Comparison of ENCODE assay signal across 26 cellular contexts in the genomic region with DNA sequence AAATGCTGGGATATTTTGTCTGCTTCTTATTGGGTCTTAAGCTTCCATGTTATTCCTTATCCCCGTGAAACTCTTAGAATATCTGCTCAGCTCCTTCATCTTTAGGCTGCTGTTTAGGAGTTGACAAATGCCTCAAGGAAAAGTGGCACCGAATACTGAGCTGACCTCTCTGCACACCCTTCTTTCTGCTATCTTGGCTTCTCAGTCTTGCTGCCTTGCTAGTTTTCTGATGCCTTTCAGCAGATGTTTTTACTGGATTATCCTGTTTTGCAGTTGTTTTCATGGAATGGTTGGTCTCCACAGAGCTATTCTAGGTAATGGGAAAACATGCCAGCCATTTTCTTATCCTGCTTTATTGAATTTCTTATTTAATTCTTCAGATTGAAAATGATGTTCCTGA.
"Had no signal": no experiment of that assay in that cellular context is flagged by ENCODE, and none has a peak within 500 bp of the region (broad histone marks: within the 10 kb centered on the region; RNA-seq: fewer than 3 reads in every experiment).

No MANE protein-coding gene starts in this region.

- H3K27me3 ChIP-seq: colonic mucosa, dorsolateral prefrontal cortex, esophagus muscularis mucosa, esophagus squamous epithelium, foreskin keratinocyte, gastrocnemius medialis, gastroesophageal sphincter, heart left ventricle, heart right ventricle, hepatocyte had no signal

- H3K9me3 Mint-ChIP-seq: dendritic cell treated with granulocyte-macrophage colony-stimulating factor and Interleukin-4, amounts not matched to agents 40 ng/mL and 50 ng/mL, for 4 days; effector memory CD8-positive, alpha-beta T cell; endodermal cell had no signal

- H3K4me2 ChIP-seq: hepatocyte had no signal

- H3K79me2 ChIP-seq: hepatocyte had no signal

- H3K4me1 Mint-ChIP-seq: endodermal cell had no signal

- H3K27ac Mint-ChIP-seq: dendritic cell treated with granulocyte-macrophage colony-stimulating factor and Interleukin-4, amounts not matched to agents 40 ng/mL and 50 ng/mL, for 4 days; endodermal cell had no signal

- DNase-seq: colonic mucosa; cortex of kidney; dermis blood vessel endothelial cell; dorsolateral prefrontal cortex; effector CD4-positive, alpha-beta T cell; effector CD8-positive, alpha-beta T cell; effector memory CD4-positive, alpha-beta T cell; effector memory CD8-positive, alpha-beta T cell; endodermal cell; esophagus squamous epithelium; foreskin fibroblast; foreskin keratinocyte; foreskin melanocyte; gastrocnemius medialis; glutamatergic neuron; head of caudate nucleus; heart left ventricle; heart right ventricle had no signal

- H3K4me3 ChIP-seq: colonic mucosa, coronary artery, dorsolateral prefrontal cortex, esophagus muscularis mucosa, esophagus squamous epithelium, gastrocnemius medialis, gastroesophageal sphincter, heart left ventricle, heart right ventricle, hepatocyte had no signal

- FAIRE-seq: endothelial cell of umbilical vein had no signal

- H3K4me1 ChIP-seq: colonic mucosa, esophagus muscularis mucosa, esophagus squamous epithelium, foreskin keratinocyte, gastrocnemius medialis, gastroesophageal sphincter, heart left ventricle, heart right ventricle had no signal

- H3K36me3 ChIP-seq: colonic mucosa, esophagus muscularis mucosa, esophagus squamous epithelium, gastrocnemius medialis, gastroesophageal sphincter, heart left ventricle, heart right ventricle had no signal

- H3K27me3 Mint-ChIP-seq: dendritic cell treated with granulocyte-macrophage colony-stimulating factor and Interleukin-4, amounts not matched to agents 40 ng/mL and 50 ng/mL, for 4 days; effector memory CD8-positive, alpha-beta T cell had no signal

- ATAC-seq: effector memory CD8-positive, alpha-beta T cell; esophagus mucosa; foreskin keratinocyte; gastrocnemius medialis; gastroesophageal sphincter; heart left ventricle; heart right ventricle had no signal

- H3K27ac ChIP-seq: colonic mucosa, coronary artery, dorsolateral prefrontal cortex, epithelial cell of prostate, esophagus muscularis mucosa, esophagus squamous epithelium, foreskin keratinocyte, gastrocnemius medialis, gastroesophageal sphincter, heart left ventricle, heart right ventricle, hepatocyte had no signal

- H2AFZ ChIP-seq: hepatocyte had no signal

- H3K9me3 ChIP-seq: colonic mucosa, esophagus muscularis mucosa, esophagus squamous epithelium, gastrocnemius medialis, gastroesophageal sphincter, heart left ventricle, heart right ventricle had no signal

- H3K4me3 Mint-ChIP-seq: dendritic cell treated with granulocyte-macrophage colony-stimulating factor and Interleukin-4, amounts not matched to agents 40 ng/mL and 50 ng/mL, for 4 days; effector memory CD8-positive, alpha-beta T cell; endodermal cell had no signal
